8 cellular contexts compared by ENCODE assay signal in genomic region chr6:41637179-41638001, GRCh38. TPM values are rescaled to one million over a fixed set of nuclear protein-coding genes. Genes with fewer than 3 reads are reported as not detected.
A peak's percentile ranks its signal among the peaks of the same experiment; 100 is the strongest.
DNase-seq lines count a peak whose midpoint lies in the region; ATAC-seq and TF ChIP-seq lines count a peak whose summit lies in the region.

No MANE protein-coding gene starts in this region.

- in situ Hi-C loops in GM13976 (cut with MboI; ENCODE audit: low sequenced_read_pairs, unreplicated experiment) = no loop called here

- H3K79me2 ChIP-seq in trophoblast cell (ENCODE audit: control insufficient read depth, insufficient read depth, low read length, poor library complexity) = peaks cover 48% of the 10 kb centered on the region

- peak overlapping the region; percentile 89 for H2BK12ac ChIP-seq in trophoblast cell (ENCODE audit: low read length)

- H3K27ac ChIP-seq in VCaP = peak overlapping the region; percentile 64; the same call in 1 of the 2 replicates
- no peak overlapping the region for H3K27ac ChIP-seq in right atrium auricular region
- H3K27ac ChIP-seq in trophoblast cell (ENCODE audit: low read depth, low read length) = peak overlapping the region; percentile 98

- no peak for ATAC-seq in GM21423 (IDR thresholded peaks at IDR 0.05; ENCODE audit: unreplicated experiment)
- ATAC-seq in HG03039 (IDR thresholded peaks at IDR 0.05; ENCODE audit: unreplicated experiment) = no peak

- H3K4me1 ChIP-seq in Caco-2 (no peaks in the 10 kb centered on the region), right atrium auricular region (peaks cover 0 to 34% of the 10 kb centered on the region in 2 donors), trophoblast cell (ENCODE audit: control insufficient read depth in 1 of 2, insufficient read depth in 2 of 2, low read length in 2 of 2) (peaks cover 43% of the 10 kb centered on the region in 2 experiments)

- H2AK5ac ChIP-seq in trophoblast cell (ENCODE audit: low read length) = peak overlapping the region; percentile 72

- H4K91ac ChIP-seq in trophoblast cell (ENCODE audit: low read depth, low read length) = peak overlapping the region; percentile 99

- peak overlapping the region; percentile 100 for H3K4ac ChIP-seq in trophoblast cell (ENCODE audit: low read depth, low read length)

- H3K4me2 ChIP-seq in trophoblast cell (ENCODE audit: low read length) = peak overlapping the region; percentile 82

- H3K4me3 ChIP-seq in Caco-2 (ENCODE audit: low read depth, low read length) (no peak overlapping the region), right atrium auricular region (peak overlapping the region; percentile 30 to 58), trophoblast cell (ENCODE audit: low read depth, low read length) (peak overlapping the region; percentile 89)

- H3K9ac ChIP-seq in trophoblast cell (ENCODE audit: low read length) = peak overlapping the region; percentile 89

- no peak overlapping the region for H3K27ac Mint-ChIP-seq in Caco-2 (ENCODE audit: unreplicated experiment)

- H3K36me3 ChIP-seq in Caco-2 (ENCODE audit: control insufficient read depth, insufficient read depth, low read length) (no peaks in the 10 kb centered on the region), right atrium auricular region (no peaks in the 10 kb centered on the region), trophoblast cell (ENCODE audit: control insufficient read depth in 1 of 2, insufficient read depth in 2 of 2, low read length in 2 of 2) (peaks cover 29 to 31% of the 10 kb centered on the region in 2 experiments)

- TF ChIP-seq CTCF in Caco-2 (IDR thresholded peaks at IDR 0.05; ENCODE audit: insufficient read depth in 1 of 2, low read depth in 1 of 2, low read length in 1 of 2, severe bottlenecking in 1 of 2, unreplicated experiment in 1 of 2) (no peak), VCaP (conservative IDR thresholded peaks at IDR 0.05) (no peak), right atrium auricular region (IDR thresholded peaks at IDR 0.05) (no peak), GM13976 (IDR thresholded peaks at IDR 0.05; ENCODE audit: borderline replicate concordance, control extremely low read depth, extremely low read depth, insufficient read depth, missing control alignments) (no peak)

- H3K36me3 Mint-ChIP-seq in Caco-2 (ENCODE audit: insufficient read depth, unreplicated experiment) = no peaks in the 10 kb centered on the region

- H3K14ac ChIP-seq in trophoblast cell (ENCODE audit: low read length) = peak overlapping the region; percentile 91

- peak overlapping the region; percentile 97 for H2BK120ac ChIP-seq in trophoblast cell (ENCODE audit: insufficient read depth, low read length, poor library complexity)

- WGBS in trophoblast cell (ENCODE audit: extremely low coverage, insufficient coverage, insufficient read length) = no CpG with 5 or more reads among the region's 57 CpGs

- H3K9me3 ChIP-seq in Caco-2 (no peaks in the 10 kb centered on the region), right atrium auricular region (no peaks in the 10 kb centered on the region), trophoblast cell (ENCODE audit: insufficient read depth, low read depth, low read length) (no peaks in the 10 kb centered on the region)

- peak overlapping the region; percentile 71 for H4K12ac ChIP-seq in trophoblast cell (ENCODE audit: low read depth, low read length)

- H3K79me1 ChIP-seq in trophoblast cell (ENCODE audit: low read length) = peaks cover 52% of the 10 kb centered on the region

- POLR2A ChIA-PET in Caco-2 (lab: Charles Lee) = no interaction called here

- DNase-seq in Caco-2 = no peak
- no peak for DNase-seq in right atrium auricular region (ENCODE audit: low spot score)
- DNase-seq in trophoblast cell = peak; percentile 82 to 83
- DNase-seq in Kasumi-1 (lab: John Stamatoyannopoulos, UW) = no peak
- no peak for DNase-seq in GM13976 (ENCODE audit: low spot score)

- peak overlapping the region; percentile 93 for H4K8ac ChIP-seq in trophoblast cell (ENCODE audit: low read depth, low read length)

- BruUV-seq in Caco-2 (replicated peaks; lab: Mats Ljungman, UMichigan) = no TSS peak

- H3K27me3 ChIP-seq in Caco-2 (replicated peaks; ENCODE audit: control insufficient read depth, insufficient read depth, low read length) (no peaks in the 10 kb centered on the region), right atrium auricular region (peaks cover 4 to 8% of the 10 kb centered on the region in 2 donors), trophoblast cell (ENCODE audit: insufficient read depth, low read length) (no peaks in the 10 kb centered on the region)

- peak overlapping the region; percentile 99 for H2BK5ac ChIP-seq in trophoblast cell (ENCODE audit: low read depth, low read length, poor library complexity)

- peak overlapping the region; percentile 98 for H3K18ac ChIP-seq in trophoblast cell (ENCODE audit: low read length)

- no peak overlapping the region for H3K23ac ChIP-seq in trophoblast cell (ENCODE audit: low read length)

- no peaks in the 10 kb centered on the region for H3K9me3 Mint-ChIP-seq in Caco-2 (ENCODE audit: unreplicated experiment)

- peak overlapping the region; percentile 37 for H3K4me3 Mint-ChIP-seq in Caco-2 (ENCODE audit: unreplicated experiment)

- intact Hi-C loops in Caco-2 (cut with micrococcal nuclease; ENCODE audit: unreplicated experiment) = no loop called here

- CTCF ChIA-PET in Caco-2 (lab: Charles Lee) = interaction anchor here (0.6 kb wide), 1 partner anchor 44 kb away, joined by 3 read pairs; no protein-coding TSS in a partner anchor

- peak overlapping the region; percentile 75 for H2AFZ ChIP-seq in trophoblast cell (ENCODE audit: insufficient read depth, low read length, poor library complexity)

- no peaks in the 10 kb centered on the region for H3K4me1 Mint-ChIP-seq in Caco-2 (ENCODE audit: low read depth, unreplicated experiment)

- H3K27me3 Mint-ChIP-seq in Caco-2 (ENCODE audit: insufficient read depth, unreplicated experiment) = no peaks in the 10 kb centered on the region

RNA-seq across cellular contexts. Expression of gene MDFI, which starts 0.9 kb away (rescaled TPM):
- total RNA-seq in Caco-2 (2022) = 0.51 TPM in 1 of 2 replicates, not detected in the other
- 10 to 100 TPM in 1 of 2 donors, 1 to 10 TPM in 1; 1.5 to 12.3 TPM for total RNA-seq in right atrium auricular region
- polyA plus RNA-seq in trophoblast cell (2013) = 206 and 208 TPM in 2 replicates

Comparison
In these comparisons a context has a peak if more than half of its experiments do, and no peak if none do; other contexts are left out.
1. DNase-seq: peak in trophoblast cell (2 of 2); none in Caco-2 (0 of 2), right atrium auricular region (single experiment), Kasumi-1 (0 of 2) and GM13976 (single experiment).
2. H3K27ac ChIP-seq: peak in VCaP (single experiment) and trophoblast cell (single experiment); none in right atrium auricular region (0 of 2).